ENCODE assay signal across 16 cellular contexts in genomic region chr5:143205879-143206193, GRCh38.
DNase-seq lines count a peak whose midpoint lies in the region; ATAC-seq and TF ChIP-seq lines count a peak whose summit lies in the region.
"Had no signal": no experiment of that assay in that cellular context is flagged by ENCODE, and none has a peak within 500 bp of the region (broad histone marks: within the 10 kb centered on the region; RNA-seq: fewer than 3 reads in every experiment).

No MANE protein-coding gene starts in this region.

- no peak for TF ChIP-seq RAD21 in IMR-90 (IDR thresholded peaks at IDR 0.05; ENCODE audit: low read length)

- H3K9me3 ChIP-seq in IMR-90 (ENCODE audit: control insufficient read depth, insufficient read depth, low read length) (no peaks in the 10 kb centered on the region), stomach (peaks cover 0 to 8% (median 0%) of the 10 kb centered on the region in 4 donors), ovary (no peaks in the 10 kb centered on the region)
- H3K9me3 ChIP-seq in naive thymus-derived CD4-positive, alpha-beta T cell (ENCODE audit: control insufficient read depth in 2 of 3, low read length in 3 of 3), result no peaks in the 10 kb centered on the region
- H3K9me3 ChIP-seq: Caco-2 had no signal

- peak overlapping the region; percentile 82 for H2BK120ac ChIP-seq in IMR-90 (ENCODE audit: low read depth, low read length)

- CTCF ChIA-PET in IMR-90 (lab: Yijun Ruan, JAX), result no interaction called here
- CTCF ChIA-PET in naive thymus-derived CD4-positive, alpha-beta T cell (lab: Charles Lee), result no interaction called here

- peak overlapping the region; percentile 33 for H2AK9ac ChIP-seq in IMR-90 (replicated peaks; ENCODE audit: low read depth, low read length, poor library complexity)

- TF ChIP-seq EP300 in stomach (IDR thresholded peaks at IDR 0.05) (no peak), ovary (IDR thresholded peaks at IDR 0.05) (no peak)

- H3K4me1 ChIP-seq in IMR-90 (ENCODE audit: control insufficient read depth, insufficient read depth, low read length) (peaks cover 8% of the 10 kb centered on the region), stomach (peaks cover 12 to 34% (median 24%) of the 10 kb centered on the region in 4 donors), ovary (ENCODE audit: insufficient read depth) (no peaks in the 10 kb centered on the region)
- H3K4me1 ChIP-seq in naive thymus-derived CD4-positive, alpha-beta T cell (ENCODE audit: control insufficient read depth in 2 of 2, insufficient read depth in 2 of 2, low read length in 2 of 2), result peaks cover 0 to 14% of the 10 kb centered on the region in 2 donors
- H3K4me1 ChIP-seq: Caco-2 had no signal

- H3K27ac ChIP-seq in IMR-90 (ENCODE audit: insufficient read depth, low read length) (no peak overlapping the region), stomach (no peak overlapping the region), ovary (no peak overlapping the region)
- no peak overlapping the region for H3K27ac ChIP-seq in naive thymus-derived CD4-positive, alpha-beta T cell (ENCODE audit: low read depth, low read length)
- H3K27ac ChIP-seq: cardiac muscle cell, SK-N-MC had no signal

- no peak overlapping the region for H3K27ac Mint-ChIP-seq in naive thymus-derived CD4-positive, alpha-beta T cell
- H3K27ac Mint-ChIP-seq: activated B cell treated with CpG ODN at 0.5 μM for 24 hours had no signal

- in situ Hi-C loops in IMR-90 (cut with MboI; ENCODE audit: low sequenced_read_pairs), result no loop called here

- dilution Hi-C loops in IMR-90 (cut with HindIII; ENCODE audit: low sequenced_read_pairs, unreplicated experiment), result no loop called here

- 0 out of 2 replicates have a peak overlapping the region, but pooled peaks have one; percentile 7 for H2AK5ac ChIP-seq in IMR-90 (ENCODE audit: low read depth, low read length)

- H3K23ac ChIP-seq in IMR-90 (ENCODE audit: low read depth, low read length), result peak overlapping the region; percentile 53

- no peak overlapping the region for H3K4me3 Mint-ChIP-seq in naive thymus-derived CD4-positive, alpha-beta T cell

- intact Hi-C loops in IMR-90 (cut with micrococcal nuclease) (loop anchor here (5.0 to 10.0 kb wide), 2 partner anchors 36 to 619 kb away; no protein-coding TSS in a partner anchor), stomach (cut with DNase I; ENCODE audit: low total_unique reads) (no loop called here), ovary (cut with DNase I) (no loop called here)
- intact Hi-C loops in naive thymus-derived CD4-positive, alpha-beta T cell (cut with micrococcal nuclease), result no loop called here

- WGBS in IMR-90 (ENCODE audit: extremely low coverage in 2 of 2, insufficient read length in 1 of 2), 2 experiments, result no CpG with 5 or more reads among the region's 3 CpGs
- 70 to 76% (median 74%) methylated on average over 3 of the region's 3 CpGs for WGBS in stomach, 5 donors
- WGBS in ovary, 3 donors, result 86 to 90% (median 89%) methylated on average over 3 of the region's 3 CpGs

- DNase-seq in IMR-90, result no peak
- no peak for DNase-seq in naive thymus-derived CD4-positive, alpha-beta T cell
- DNase-seq in stomach, result no peak
- no peak for DNase-seq in COLO829 (ENCODE audit: low spot score)
- no peak for DNase-seq in ovary
- DNase-seq: activated B cell treated with CpG ODN at 0.5 μM for 24 hours; activated effector memory CD4-positive, alpha-beta T cell treated with anti-CD3 and anti-CD28 coated beads, Interleukin-2, amount 50 U/mL, for 16 hours; Caco-2; erythroblast; NCI-H774; retina; substantia nigra had no signal

- peaks cover 8% of the 10 kb centered on the region; the same call in 1 of the 2 replicates for H3K9me1 ChIP-seq in IMR-90 (ENCODE audit: insufficient read depth, low read length)

- no peak overlapping the region for H3K9ac ChIP-seq in IMR-90 (ENCODE audit: low read depth, low read length)

- H3K27me3 ChIP-seq in IMR-90 (ENCODE audit: control insufficient read depth, insufficient read depth, low read length) (no peaks in the 10 kb centered on the region), stomach (no peaks in the 10 kb centered on the region), ovary (no peaks in the 10 kb centered on the region)
- no peaks in the 10 kb centered on the region for H3K27me3 ChIP-seq in naive thymus-derived CD4-positive, alpha-beta T cell (ENCODE audit: control insufficient read depth in 2 of 2, insufficient read depth in 2 of 2, low read length in 2 of 2)
- H3K27me3 ChIP-seq: cardiac muscle cell had no signal

- POLR2A ChIA-PET in IMR-90 (lab: Charles Lee; ENCODE audit: unreplicated experiment), result no interaction called here
- POLR2A ChIA-PET in naive thymus-derived CD4-positive, alpha-beta T cell (lab: Charles Lee), result no interaction called here

- H3K79me1 ChIP-seq in IMR-90 (ENCODE audit: low read depth in 1 of 2, low read length in 2 of 2), result no peaks in the 10 kb centered on the region; a peak in 1 of 4 replicates

- H3K56ac ChIP-seq in IMR-90 (ENCODE audit: extremely low read depth, insufficient read depth, low read length), result no peak overlapping the region

- H2BK5ac ChIP-seq in IMR-90 (ENCODE audit: low read depth, low read length, poor library complexity, severe bottlenecking), result no peak overlapping the region

- peaks cover 0 to 5% (median 0%) of the 10 kb centered on the region in 7 donors for H3K4me1 Mint-ChIP-seq in naive thymus-derived CD4-positive, alpha-beta T cell

- ATAC-seq in GM18517 (IDR thresholded peaks at IDR 0.05; ENCODE audit: unreplicated experiment), result peak; percentile 32
- peak; percentile 19 for ATAC-seq in GM21360 (IDR thresholded peaks at IDR 0.05; ENCODE audit: unreplicated experiment)
- no peak for ATAC-seq in IMR-90 (ENCODE audit: low read depth)
- peak; percentile 37 for ATAC-seq in naive thymus-derived CD4-positive, alpha-beta T cell

- no peak overlapping the region for H4K8ac ChIP-seq in IMR-90 (ENCODE audit: low read depth in 2 of 2, low read length in 2 of 2)

- no peak overlapping the region for H3K4me3 ChIP-seq in IMR-90 (ENCODE audit: insufficient read depth, low read depth, low read length)
- H3K4me3 ChIP-seq in naive thymus-derived CD4-positive, alpha-beta T cell (ENCODE audit: low read length), result no peak overlapping the region
- no peak overlapping the region for H3K4me3 ChIP-seq in stomach
- no peak overlapping the region for H3K4me3 ChIP-seq in ovary
- H3K4me3 ChIP-seq: cardiac muscle cell, SK-N-MC had no signal

- peak overlapping the region; percentile 62 for H2BK20ac ChIP-seq in IMR-90 (ENCODE audit: low read depth, low read length)

- peak overlapping the region; percentile 70 for H3K14ac ChIP-seq in IMR-90 (replicated peaks; ENCODE audit: low read depth, low read length)

- no peak overlapping the region for H2AFZ ChIP-seq in IMR-90 (replicated peaks; ENCODE audit: low read length, poor library complexity)

- H3K36me3 ChIP-seq in IMR-90 (ENCODE audit: control insufficient read depth, insufficient read depth, low read length) (no peaks in the 10 kb centered on the region), stomach (peaks cover 0 to 5% (median 0%) of the 10 kb centered on the region in 4 donors), ovary (no peaks in the 10 kb centered on the region)
- no peaks in the 10 kb centered on the region for H3K36me3 ChIP-seq in naive thymus-derived CD4-positive, alpha-beta T cell (ENCODE audit: control insufficient read depth in 2 of 3, insufficient read depth in 3 of 3, low read length in 3 of 3)
- H3K36me3 ChIP-seq: cardiac muscle cell had no signal

- no peak overlapping the region; the same call in 1 of the 2 replicates for H3K18ac ChIP-seq in IMR-90 (ENCODE audit: low read depth, low read length)

- H4K5ac ChIP-seq in IMR-90 (ENCODE audit: low read depth, low read length), result no peak overlapping the region

- TF ChIP-seq CTCF in IMR-90 (conservative IDR thresholded peaks at IDR 0.05; ENCODE audit: low read depth, low read length) (no peak), stomach (IDR thresholded peaks at IDR 0.05) (no peak), ovary (IDR thresholded peaks at IDR 0.05) (no peak)

- H3K36me3 Mint-ChIP-seq in naive thymus-derived CD4-positive, alpha-beta T cell, result peaks cover 10 to 51% (median 36%) of the 10 kb centered on the region in 5 donors

- H3K4me2 ChIP-seq in IMR-90 (ENCODE audit: low read depth, low read length), result no peak overlapping the region

- peaks cover 0 to 11% (median 0%) of the 10 kb centered on the region in 11 donors for H3K9me3 Mint-ChIP-seq in naive thymus-derived CD4-positive, alpha-beta T cell
- H3K9me3 Mint-ChIP-seq: activated B cell treated with CpG ODN at 0.5 μM for 24 hours had no signal

- no peaks in the 10 kb centered on the region for H3K27me3 Mint-ChIP-seq in naive thymus-derived CD4-positive, alpha-beta T cell
- H3K27me3 Mint-ChIP-seq: activated B cell treated with CpG ODN at 0.5 μM for 24 hours had no signal

- TF ChIP-seq POLR2A in IMR-90 (IDR thresholded peaks at IDR 0.05; ENCODE audit: low read depth, low read length) (no peak), stomach (IDR thresholded peaks at IDR 0.05) (no peak), ovary (IDR thresholded peaks at IDR 0.05) (no peak)

- H4K91ac ChIP-seq in IMR-90 (ENCODE audit: insufficient read depth, low read depth, low read length), result no peak overlapping the region

- peak overlapping the region; percentile 62 for H3K4ac ChIP-seq in IMR-90 (ENCODE audit: low read depth, low read length)

- H2BK15ac ChIP-seq in IMR-90 (ENCODE audit: low read depth, low read length), result peak overlapping the region; percentile 17; the same call in 2 of the 3 replicates

- BruUV-seq in IMR-90 (replicated peaks; lab: Mats Ljungman, UMichigan), result no TSS peak

- no peaks in the 10 kb centered on the region for H4K20me1 ChIP-seq in IMR-90 (ENCODE audit: insufficient read depth, low read length)

TF ChIP-seq in IMR-90, 13 proteins besides CTCF, POLR2A, EP300 and RAD21:
- no peak for TF ChIP-seq FOS (IDR thresholded peaks at IDR 0.05; ENCODE audit: low read depth, low read length)
- TF ChIP-seq MXI1 (IDR thresholded peaks at IDR 0.05; ENCODE audit: borderline replicate concordance, low read depth, low read length), result no peak
- TF ChIP-seq CHD1 (IDR thresholded peaks at IDR 0.05; ENCODE audit: low read depth, low read length), result no peak
- TF ChIP-seq MAZ (IDR thresholded peaks at IDR 0.05; ENCODE audit: borderline replicate concordance, low read depth, low read length), result no peak
- TF ChIP-seq RFX5 (IDR thresholded peaks at IDR 0.05; ENCODE audit: low read depth, low read length), result no peak
- TF ChIP-seq BHLHE40 (IDR thresholded peaks at IDR 0.05; ENCODE audit: low read depth, low read length), result no peak
- TF ChIP-seq RCOR1 (IDR thresholded peaks at IDR 0.05; ENCODE audit: insufficient replicate concordance, low read length), result no peak
- TF ChIP-seq MAFK (IDR thresholded peaks at IDR 0.05; ENCODE audit: low read depth, low read length), result no peak
